Comparison of ENCODE assay signal across 1 cellular context in the genomic region with DNA sequence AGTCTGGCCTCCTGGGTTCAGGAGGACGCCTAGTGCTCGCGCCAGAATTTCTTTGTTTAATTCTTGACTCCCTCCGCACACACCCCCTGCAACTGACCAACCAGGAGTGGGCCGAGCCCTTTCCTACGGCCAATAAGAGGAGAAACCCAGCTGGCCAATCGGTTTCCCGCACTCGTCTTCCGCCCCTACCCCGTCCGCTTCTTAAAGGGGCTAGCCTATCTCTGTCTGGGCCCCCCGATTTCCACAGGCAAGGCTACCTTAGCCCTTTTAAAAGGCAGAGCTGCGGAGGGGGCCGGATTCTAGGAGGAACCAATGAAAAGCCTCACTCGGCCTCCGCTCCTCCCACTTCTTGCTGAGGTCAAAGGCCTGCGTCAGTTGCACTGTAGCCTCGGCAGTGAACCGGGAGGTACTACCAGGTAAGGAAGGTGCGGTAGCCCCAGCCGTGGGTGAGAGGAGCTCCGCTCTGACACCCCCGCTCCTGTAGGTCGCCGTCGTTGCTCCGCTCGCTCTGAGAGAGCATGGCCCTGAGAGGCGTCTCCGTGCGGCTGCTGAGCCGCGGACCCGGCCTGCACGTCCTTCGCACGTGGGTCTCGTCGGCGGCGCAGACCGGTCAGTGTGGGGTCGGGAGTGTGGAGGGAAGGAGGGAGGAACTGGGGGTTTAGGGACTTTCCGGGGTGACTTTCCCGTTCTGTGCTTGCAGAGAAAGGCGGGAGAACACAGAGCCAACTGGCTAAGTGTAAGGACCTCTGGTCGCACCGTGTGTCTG.
A peak's percentile ranks its signal among the peaks of the same experiment; 100 is the strongest.
TF ChIP-seq lines count a peak whose summit lies in the region.

A gene (plus strand): TSS at position 374 of the 766 bp plus-strand sequence. CDS start 145 bp downstream, at position 519.

TF ChIP-seq in HepG2, 621 proteins besides CTCF, POLR2A, EP300 and RAD21 (continued from another document and continues in another):
- no peak for TF ChIP-seq NPAS2 (CRISPR knock-in tag; IDR thresholded peaks at IDR 0.05; ENCODE audit: borderline replicate concordance)
- TF ChIP-seq SYNCRIP (IDR thresholded peaks at IDR 0.05; ENCODE audit: insufficient read depth, low read depth, low read length): no peak
- TF ChIP-seq SRSF4 (IDR thresholded peaks at IDR 0.05; ENCODE audit: low read depth, low read length, poor library complexity, severe bottlenecking): no peak
- TF ChIP-seq HOXA3 (CRISPR knock-in tag; IDR thresholded peaks at IDR 0.05): no peak
- TF ChIP-seq ZNF343 (CRISPR knock-in tag; IDR thresholded peaks at IDR 0.05): 0 out of 2 replicates have a peak, but pooled peaks have one; percentile 47
- peak; percentile 89 for TF ChIP-seq POLR2G (IDR thresholded peaks at IDR 0.05; ENCODE audit: low read depth, low read length)
- TF ChIP-seq ELF4 (CRISPR knock-in tag; IDR thresholded peaks at IDR 0.05; ENCODE audit: borderline replicate concordance): peak; percentile 77; the same call in 1 of the 2 replicates
- no peak for TF ChIP-seq ZNF282 (IDR thresholded peaks at IDR 0.05; ENCODE audit: partially characterized antibody)
- peak; percentile 47; the same call in 1 of the 2 replicates for TF ChIP-seq ELF3 (CRISPR knock-in tag; IDR thresholded peaks at IDR 0.05)
- no peak for TF ChIP-seq ARID2 (CRISPR knock-in tag; IDR thresholded peaks at IDR 0.05; ENCODE audit: borderline replicate concordance)
- no peak for TF ChIP-seq ONECUT2 (CRISPR knock-in tag; IDR thresholded peaks at IDR 0.05)
- TF ChIP-seq FOXM1 (CRISPR knock-in tag; IDR thresholded peaks at IDR 0.05): no peak
- TF ChIP-seq MXD4 (CRISPR knock-in tag; IDR thresholded peaks at IDR 0.05): peak; percentile 99
- TF ChIP-seq, protein P1, sequence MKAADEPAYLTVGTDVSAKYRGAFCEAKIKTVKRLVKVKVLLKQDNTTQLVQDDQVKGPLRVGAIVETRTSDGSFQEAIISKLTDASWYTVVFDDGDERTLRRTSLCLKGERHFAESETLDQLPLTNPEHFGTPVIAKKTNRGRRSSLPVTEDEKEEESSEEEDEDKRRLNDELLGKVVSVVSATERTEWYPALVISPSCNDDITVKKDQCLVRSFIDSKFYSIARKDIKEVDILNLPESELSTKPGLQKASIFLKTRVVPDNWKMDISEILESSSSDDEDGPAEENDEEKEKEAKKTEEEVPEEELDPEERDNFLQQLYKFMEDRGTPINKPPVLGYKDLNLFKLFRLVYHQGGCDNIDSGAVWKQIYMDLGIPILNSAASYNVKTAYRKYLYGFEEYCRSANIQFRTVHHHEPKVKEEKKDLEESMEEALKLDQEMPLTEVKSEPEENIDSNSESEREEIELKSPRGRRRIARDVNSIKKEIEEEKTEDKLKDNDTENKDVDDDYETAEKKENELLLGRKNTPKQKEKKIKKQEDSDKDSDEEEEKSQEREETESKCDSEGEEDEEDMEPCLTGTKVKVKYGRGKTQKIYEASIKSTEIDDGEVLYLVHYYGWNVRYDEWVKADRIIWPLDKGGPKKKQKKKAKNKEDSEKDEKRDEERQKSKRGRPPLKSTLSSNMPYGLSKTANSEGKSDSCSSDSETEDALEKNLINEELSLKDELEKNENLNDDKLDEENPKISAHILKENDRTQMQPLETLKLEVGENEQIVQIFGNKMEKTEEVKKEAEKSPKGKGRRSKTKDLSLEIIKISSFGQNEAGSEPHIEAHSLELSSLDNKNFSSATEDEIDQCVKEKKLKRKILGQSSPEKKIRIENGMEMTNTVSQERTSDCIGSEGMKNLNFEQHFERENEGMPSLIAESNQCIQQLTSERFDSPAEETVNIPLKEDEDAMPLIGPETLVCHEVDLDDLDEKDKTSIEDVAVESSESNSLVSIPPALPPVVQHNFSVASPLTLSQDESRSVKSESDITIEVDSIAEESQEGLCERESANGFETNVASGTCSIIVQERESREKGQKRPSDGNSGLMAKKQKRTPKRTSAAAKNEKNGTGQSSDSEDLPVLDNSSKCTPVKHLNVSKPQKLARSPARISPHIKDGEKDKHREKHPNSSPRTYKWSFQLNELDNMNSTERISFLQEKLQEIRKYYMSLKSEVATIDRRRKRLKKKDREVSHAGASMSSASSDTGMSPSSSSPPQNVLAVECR (CRISPR knock-in tag; IDR thresholded peaks at IDR 0.05; ENCODE audit: borderline replicate concordance): peak; percentile 100
- TF ChIP-seq NRL (CRISPR knock-in tag; IDR thresholded peaks at IDR 0.05; ENCODE audit: borderline replicate concordance): peak; percentile 83; the same call in 1 of the 2 replicates
- peak; percentile 74 for TF ChIP-seq PHF21A (CRISPR knock-in tag; IDR thresholded peaks at IDR 0.05)
- TF ChIP-seq, protein P2, sequence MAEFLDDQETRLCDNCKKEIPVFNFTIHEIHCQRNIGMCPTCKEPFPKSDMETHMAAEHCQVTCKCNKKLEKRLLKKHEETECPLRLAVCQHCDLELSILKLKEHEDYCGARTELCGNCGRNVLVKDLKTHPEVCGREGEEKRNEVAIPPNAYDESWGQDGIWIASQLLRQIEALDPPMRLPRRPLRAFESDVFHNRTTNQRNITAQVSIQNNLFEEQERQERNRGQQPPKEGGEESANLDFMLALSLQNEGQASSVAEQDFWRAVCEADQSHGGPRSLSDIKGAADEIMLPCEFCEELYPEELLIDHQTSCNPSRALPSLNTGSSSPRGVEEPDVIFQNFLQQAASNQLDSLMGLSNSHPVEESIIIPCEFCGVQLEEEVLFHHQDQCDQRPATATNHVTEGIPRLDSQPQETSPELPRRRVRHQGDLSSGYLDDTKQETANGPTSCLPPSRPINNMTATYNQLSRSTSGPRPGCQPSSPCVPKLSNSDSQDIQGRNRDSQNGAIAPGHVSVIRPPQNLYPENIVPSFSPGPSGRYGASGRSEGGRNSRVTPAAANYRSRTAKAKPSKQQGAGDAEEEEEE (CRISPR knock-in tag; IDR thresholded peaks at IDR 0.05; ENCODE audit: borderline replicate concordance): 0 out of 2 replicates have a peak, but pooled peaks have one; percentile 64
- TF ChIP-seq SP2 (CRISPR knock-in tag; IDR thresholded peaks at IDR 0.05): peak; percentile 75
- 0 out of 2 replicates have a peak, but pooled peaks have one; percentile 41 for TF ChIP-seq ZNF850 (CRISPR knock-in tag; conservative IDR thresholded peaks at IDR 0.05)
- TF ChIP-seq, protein P3, sequence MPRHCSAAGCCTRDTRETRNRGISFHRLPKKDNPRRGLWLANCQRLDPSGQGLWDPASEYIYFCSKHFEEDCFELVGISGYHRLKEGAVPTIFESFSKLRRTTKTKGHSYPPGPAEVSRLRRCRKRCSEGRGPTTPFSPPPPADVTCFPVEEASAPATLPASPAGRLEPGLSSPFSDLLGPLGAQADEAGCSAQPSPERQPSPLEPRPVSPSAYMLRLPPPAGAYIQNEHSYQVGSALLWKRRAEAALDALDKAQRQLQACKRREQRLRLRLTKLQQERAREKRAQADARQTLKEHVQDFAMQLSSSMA (CRISPR knock-in tag; IDR thresholded peaks at IDR 0.05): peak; percentile 74; the same call in 1 of the 2 replicates
- TF ChIP-seq KLF11 (CRISPR knock-in tag; IDR thresholded peaks at IDR 0.05): peak; percentile 77; the same call in 1 of the 2 replicates
- no peak for TF ChIP-seq ZNF510 (CRISPR knock-in tag; IDR thresholded peaks at IDR 0.05; ENCODE audit: low read depth)
- TF ChIP-seq HDAC1 (CRISPR knock-in tag; IDR thresholded peaks at IDR 0.05): peak; percentile 99
- 0 out of 2 replicates have a peak, but pooled peaks have one; percentile 29 for TF ChIP-seq ZNF589 (CRISPR knock-in tag; conservative IDR thresholded peaks at IDR 0.05)
- no peak for TF ChIP-seq NFATC3 (CRISPR knock-in tag; IDR thresholded peaks at IDR 0.05)
- no peak for TF ChIP-seq ZBTB1 (CRISPR knock-in tag; IDR thresholded peaks at IDR 0.05; ENCODE audit: borderline replicate concordance)
- TF ChIP-seq SAP130 (CRISPR knock-in tag; IDR thresholded peaks at IDR 0.05; ENCODE audit: low read depth): peak; percentile 99
- TF ChIP-seq ZNF543 (CRISPR knock-in tag; IDR thresholded peaks at IDR 0.05): peak; percentile 56
- TF ChIP-seq GATAD2A (CRISPR knock-in tag; IDR thresholded peaks at IDR 0.05): 0 out of 2 replicates have a peak, but pooled peaks have one; percentile 15
- TF ChIP-seq ZNF317 (CRISPR knock-in tag; IDR thresholded peaks at IDR 0.05): peak; percentile 46; the same call in 1 of the 2 replicates
- peak; percentile 35 for TF ChIP-seq AGO2 (optimal IDR thresholded peaks at IDR 0.05; ENCODE audit: low read depth, low read length)
- TF ChIP-seq HOXA5 (CRISPR knock-in tag; IDR thresholded peaks at IDR 0.05): no peak
- TF ChIP-seq, protein P4, sequence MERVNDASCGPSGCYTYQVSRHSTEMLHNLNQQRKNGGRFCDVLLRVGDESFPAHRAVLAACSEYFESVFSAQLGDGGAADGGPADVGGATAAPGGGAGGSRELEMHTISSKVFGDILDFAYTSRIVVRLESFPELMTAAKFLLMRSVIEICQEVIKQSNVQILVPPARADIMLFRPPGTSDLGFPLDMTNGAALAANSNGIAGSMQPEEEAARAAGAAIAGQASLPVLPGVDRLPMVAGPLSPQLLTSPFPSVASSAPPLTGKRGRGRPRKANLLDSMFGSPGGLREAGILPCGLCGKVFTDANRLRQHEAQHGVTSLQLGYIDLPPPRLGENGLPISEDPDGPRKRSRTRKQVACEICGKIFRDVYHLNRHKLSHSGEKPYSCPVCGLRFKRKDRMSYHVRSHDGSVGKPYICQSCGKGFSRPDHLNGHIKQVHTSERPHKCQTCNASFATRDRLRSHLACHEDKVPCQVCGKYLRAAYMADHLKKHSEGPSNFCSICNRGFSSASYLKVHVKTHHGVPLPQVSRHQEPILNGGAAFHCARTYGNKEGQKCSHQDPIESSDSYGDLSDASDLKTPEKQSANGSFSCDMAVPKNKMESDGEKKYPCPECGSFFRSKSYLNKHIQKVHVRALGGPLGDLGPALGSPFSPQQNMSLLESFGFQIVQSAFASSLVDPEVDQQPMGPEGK (CRISPR knock-in tag; IDR thresholded peaks at IDR 0.05): peak; percentile 24; the same call in 1 of the 2 replicates
- 0 out of 2 replicates have a peak, but pooled peaks have one; percentile 50 for TF ChIP-seq SRY (CRISPR knock-in tag; IDR thresholded peaks at IDR 0.05)
- peak; percentile 37; the same call in 1 of the 2 replicates for TF ChIP-seq NFKB2 (CRISPR knock-in tag; IDR thresholded peaks at IDR 0.05; ENCODE audit: borderline replicate concordance)
- peak; percentile 15; the same call in 1 of the 2 replicates for TF ChIP-seq SOX5 (CRISPR knock-in tag; IDR thresholded peaks at IDR 0.05; ENCODE audit: borderline replicate concordance)
- TF ChIP-seq MYNN (CRISPR knock-in tag; IDR thresholded peaks at IDR 0.05; ENCODE audit: low read depth): peak; percentile 85; the same call in 1 of the 2 replicates
- peak; percentile 67; the same call in 1 of the 2 replicates for TF ChIP-seq HES4 (CRISPR knock-in tag; IDR thresholded peaks at IDR 0.05; ENCODE audit: borderline replicate concordance)
- TF ChIP-seq, protein P5, sequence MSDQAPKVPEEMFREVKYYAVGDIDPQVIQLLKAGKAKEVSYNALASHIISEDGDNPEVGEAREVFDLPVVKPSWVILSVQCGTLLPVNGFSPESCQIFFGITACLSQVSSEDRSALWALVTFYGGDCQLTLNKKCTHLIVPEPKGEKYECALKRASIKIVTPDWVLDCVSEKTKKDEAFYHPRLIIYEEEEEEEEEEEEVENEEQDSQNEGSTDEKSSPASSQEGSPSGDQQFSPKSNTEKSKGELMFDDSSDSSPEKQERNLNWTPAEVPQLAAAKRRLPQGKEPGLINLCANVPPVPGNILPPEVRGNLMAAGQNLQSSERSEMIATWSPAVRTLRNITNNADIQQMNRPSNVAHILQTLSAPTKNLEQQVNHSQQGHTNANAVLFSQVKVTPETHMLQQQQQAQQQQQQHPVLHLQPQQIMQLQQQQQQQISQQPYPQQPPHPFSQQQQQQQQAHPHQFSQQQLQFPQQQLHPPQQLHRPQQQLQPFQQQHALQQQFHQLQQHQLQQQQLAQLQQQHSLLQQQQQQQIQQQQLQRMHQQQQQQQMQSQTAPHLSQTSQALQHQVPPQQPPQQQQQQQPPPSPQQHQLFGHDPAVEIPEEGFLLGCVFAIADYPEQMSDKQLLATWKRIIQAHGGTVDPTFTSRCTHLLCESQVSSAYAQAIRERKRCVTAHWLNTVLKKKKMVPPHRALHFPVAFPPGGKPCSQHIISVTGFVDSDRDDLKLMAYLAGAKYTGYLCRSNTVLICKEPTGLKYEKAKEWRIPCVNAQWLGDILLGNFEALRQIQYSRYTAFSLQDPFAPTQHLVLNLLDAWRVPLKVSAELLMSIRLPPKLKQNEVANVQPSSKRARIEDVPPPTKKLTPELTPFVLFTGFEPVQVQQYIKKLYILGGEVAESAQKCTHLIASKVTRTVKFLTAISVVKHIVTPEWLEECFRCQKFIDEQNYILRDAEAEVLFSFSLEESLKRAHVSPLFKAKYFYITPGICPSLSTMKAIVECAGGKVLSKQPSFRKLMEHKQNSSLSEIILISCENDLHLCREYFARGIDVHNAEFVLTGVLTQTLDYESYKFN (CRISPR knock-in tag; conservative IDR thresholded peaks at IDR 0.05): no peak; the same call in 1 of the 2 replicates
- TF ChIP-seq, protein P6, sequence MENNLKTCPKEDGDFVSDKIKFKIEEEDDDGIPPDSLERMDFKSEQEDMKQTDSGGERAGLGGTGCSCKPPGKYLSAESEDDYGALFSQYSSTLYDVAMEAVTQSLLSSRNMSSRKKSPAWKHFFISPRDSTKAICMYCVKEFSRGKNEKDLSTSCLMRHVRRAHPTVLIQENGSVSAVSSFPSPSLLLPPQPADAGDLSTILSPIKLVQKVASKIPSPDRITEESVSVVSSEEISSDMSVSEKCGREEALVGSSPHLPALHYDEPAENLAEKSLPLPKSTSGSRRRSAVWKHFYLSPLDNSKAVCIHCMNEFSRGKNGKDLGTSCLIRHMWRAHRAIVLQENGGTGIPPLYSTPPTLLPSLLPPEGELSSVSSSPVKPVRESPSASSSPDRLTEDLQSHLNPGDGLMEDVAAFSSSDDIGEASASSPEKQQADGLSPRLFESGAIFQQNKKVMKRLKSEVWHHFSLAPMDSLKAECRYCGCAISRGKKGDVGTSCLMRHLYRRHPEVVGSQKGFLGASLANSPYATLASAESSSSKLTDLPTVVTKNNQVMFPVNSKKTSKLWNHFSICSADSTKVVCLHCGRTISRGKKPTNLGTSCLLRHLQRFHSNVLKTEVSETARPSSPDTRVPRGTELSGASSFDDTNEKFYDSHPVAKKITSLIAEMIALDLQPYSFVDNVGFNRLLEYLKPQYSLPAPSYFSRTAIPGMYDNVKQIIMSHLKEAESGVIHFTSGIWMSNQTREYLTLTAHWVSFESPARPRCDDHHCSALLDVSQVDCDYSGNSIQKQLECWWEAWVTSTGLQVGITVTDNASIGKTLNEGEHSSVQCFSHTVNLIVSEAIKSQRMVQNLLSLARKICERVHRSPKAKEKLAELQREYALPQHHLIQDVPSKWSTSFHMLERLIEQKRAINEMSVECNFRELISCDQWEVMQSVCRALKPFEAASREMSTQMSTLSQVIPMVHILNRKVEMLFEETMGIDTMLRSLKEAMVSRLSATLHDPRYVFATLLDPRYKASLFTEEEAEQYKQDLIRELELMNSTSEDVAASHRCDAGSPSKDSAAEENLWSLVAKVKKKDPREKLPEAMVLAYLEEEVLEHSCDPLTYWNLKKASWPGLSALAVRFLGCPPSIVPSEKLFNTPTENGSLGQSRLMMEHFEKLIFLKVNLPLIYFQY (CRISPR knock-in tag; IDR thresholded peaks at IDR 0.05; ENCODE audit: borderline replicate concordance): no peak
- TF ChIP-seq POGZ (CRISPR knock-in tag; IDR thresholded peaks at IDR 0.05): 0 out of 2 replicates have a peak, but pooled peaks have one; percentile 62
